ENCODE assay signal across 29 cellular contexts in genomic region chr16:84694980-84695379, GRCh38.
"Had no signal": no experiment of that assay in that cellular context is flagged by ENCODE, and none has a peak within 500 bp of the region (broad histone marks: within the 10 kb centered on the region; RNA-seq: fewer than 3 reads in every experiment).

No MANE protein-coding gene starts in this region.

- H3K27me3 ChIP-seq: stomach, suprapubic skin, testis, thyroid gland, tibial artery, tibial nerve, transverse colon, upper lobe of left lung, upper lobe of right lung, uterus, vagina had no signal

- ATAC-seq: stimulated activated effector memory CD8-positive, alpha-beta T cell treated with anti-CD3 and anti-CD28 coated beads, Interleukin-12 subunit alpha, Interleukin-12 subunit beta, amount 100 ng/mL, for 72 hours; stimulated activated memory B cell treated with anti-CD40 and anti-IgM and Interleukin-4, amounts not matched to agents 10 μg/mL and 1 μg/mL and 100 μg/mL, for 72 hours; stimulated activated naive B cell treated with anti-CD40 and anti-IgM and Interleukin-4, amounts not matched to agents 10 μg/mL and 1 μg/mL and 100 μg/mL, for 72 hours; stimulated activated naive CD8-positive, alpha-beta T cell treated with anti-CD3 and anti-CD28 coated beads, Interleukin-15, amount 100 ng/mL, for 72 hours; stimulated activated naive CD8-positive, alpha-beta T cell treated with anti-CD3 and anti-CD28 coated beads, Interleukin-15, Interleukin-2, amounts not matched to agents 100 U/mL and 50 U/mL, for 24 hours; upper lobe of right lung had no signal

- FAIRE-seq: urothelium cell line had no signal

- H3K36me3 ChIP-seq: stomach, suprapubic skin, thoracic aorta, thyroid gland, tibial nerve, transverse colon, upper lobe of left lung, upper lobe of right lung, uterus, vagina had no signal

- H3K9me3 Mint-ChIP-seq: stimulated activated effector memory CD8-positive, alpha-beta T cell treated with anti-CD3 and anti-CD28 coated beads, Interleukin-12 subunit alpha, Interleukin-12 subunit beta, amount 100 ng/mL, for 72 hours; stimulated activated naive CD8-positive, alpha-beta T cell treated with anti-CD3 and anti-CD28 coated beads, Interleukin-15, amount 100 ng/mL, for 72 hours; stimulated activated naive CD8-positive, alpha-beta T cell treated with anti-CD3 and anti-CD28 coated beads, Interleukin-15, Interleukin-2, amounts not matched to agents 100 ng/mL and 50 ng/mL, for 24 hours had no signal

- H3K4me3 ChIP-seq: stomach, suprapubic skin, testis, thoracic aorta, thyroid gland, tibial artery, tibial nerve, transverse colon, upper lobe of left lung, upper lobe of right lung, uterus, vagina had no signal

- H3K27me3 Mint-ChIP-seq: stimulated activated memory B cell treated with anti-CD40 and anti-IgM and Interleukin-4, amounts not matched to agents 10 μg/mL and 1 μg/mL and 100 μg/mL, for 72 hours; stimulated activated naive B cell treated with anti-CD40 and anti-IgM and Interleukin-4, amounts not matched to agents 10 μg/mL and 1 μg/mL and 100 μg/mL, for 72 hours; stimulated activated naive CD8-positive, alpha-beta T cell treated with anti-CD3 and anti-CD28 coated beads, Interleukin-15, Interleukin-2, amounts not matched to agents 100 ng/mL and 50 ng/mL, for 24 hours; type B pancreatic cell had no signal

- H3K9me3 ChIP-seq: stomach, suprapubic skin, testis, thoracic aorta, thyroid gland, tibial artery, tibial nerve, transverse colon, upper lobe of left lung, upper lobe of right lung, uterus, vagina had no signal

- H3K27ac Mint-ChIP-seq: stimulated activated effector memory CD8-positive, alpha-beta T cell treated with anti-CD3 and anti-CD28 coated beads, Interleukin-12 subunit alpha, Interleukin-12 subunit beta, amount 100 ng/mL, for 72 hours; stimulated activated memory B cell treated with anti-CD40 and anti-IgM and Interleukin-4, amounts not matched to agents 10 μg/mL and 1 μg/mL and 100 μg/mL, for 72 hours; stimulated activated naive B cell treated with anti-CD40 and anti-IgM and Interleukin-4, amounts not matched to agents 10 μg/mL and 1 μg/mL and 100 μg/mL, for 72 hours; stimulated activated naive CD8-positive, alpha-beta T cell treated with anti-CD3 and anti-CD28 coated beads, Interleukin-15, amount 100 ng/mL, for 72 hours; stimulated activated naive CD8-positive, alpha-beta T cell treated with anti-CD3 and anti-CD28 coated beads, Interleukin-15, Interleukin-2, amounts not matched to agents 100 ng/mL and 50 ng/mL, for 24 hours; type B pancreatic cell had no signal

- H3K27ac ChIP-seq: stomach, suprapubic skin, testis, thoracic aorta, thyroid gland, tibial artery, tibial nerve, transverse colon, upper lobe of left lung, upper lobe of right lung, uterus, vagina had no signal

- H3K36me3 Mint-ChIP-seq: stimulated activated effector memory CD8-positive, alpha-beta T cell treated with anti-CD3 and anti-CD28 coated beads, Interleukin-12 subunit alpha, Interleukin-12 subunit beta, amount 100 ng/mL, for 72 hours; stimulated activated memory B cell treated with anti-CD40 and anti-IgM and Interleukin-4, amounts not matched to agents 10 μg/mL and 1 μg/mL and 100 μg/mL, for 72 hours; type B pancreatic cell had no signal

- DNase-seq: stimulated activated CD4-positive, alpha-beta T cell treated with anti-CD3 and anti-CD28 coated beads, Interleukin-2, amount 100 ng/mL, for 48 hours; stimulated activated CD4-positive, alpha-beta T cell treated with anti-CD3 and anti-CD28 coated beads, Interleukin-4, amount 100 ng/mL, for 1 hour; stimulated activated CD4-positive, alpha-beta T cell treated with anti-CD3 and anti-CD28 coated beads, Interleukin-4, amount 100 ng/mL, for 24 hours; stimulated activated CD4-positive, alpha-beta T cell treated with anti-CD3 and anti-CD28 coated beads, Interleukin-4, amount 100 ng/mL, for 4 hours; stimulated activated CD8-positive, alpha-beta memory T cell treated with anti-CD3 and anti-CD28 coated beads, Interleukin-4, amount 100 ng/mL, for 48 hours; stimulated activated naive B cell treated with anti-CD40 and anti-IgM and Interleukin-4, amounts not matched to agents 10 μg/mL and 1 μg/mL and 100 μg/mL, for 72 hours; stimulated activated naive CD4-positive, alpha-beta T cell; stimulated activated naive CD4-positive, alpha-beta T cell treated with Interleukin-2 at 50 U/mL for 16 hours; stimulated activated naive CD8-positive, alpha-beta T cell treated with anti-CD3 and anti-CD28 coated beads, Interleukin-15, amount 100 ng/mL, for 72 hours; stimulated activated naive CD8-positive, alpha-beta T cell treated with anti-CD3 and anti-CD28 coated beads, Interleukin-15, Interleukin-2, amounts not matched to agents 100 U/mL and 50 U/mL, for 24 hours; stomach; substantia nigra; testis; thyroid gland; tibial artery; transverse colon; trophoblast cell; upper lobe of left lung; upper lobe of right lung; uterus had no signal

- H3K4me3 Mint-ChIP-seq: stimulated activated effector memory CD8-positive, alpha-beta T cell treated with anti-CD3 and anti-CD28 coated beads, Interleukin-12 subunit alpha, Interleukin-12 subunit beta, amount 100 ng/mL, for 72 hours; stimulated activated memory B cell treated with anti-CD40 and anti-IgM and Interleukin-4, amounts not matched to agents 10 μg/mL and 1 μg/mL and 100 μg/mL, for 72 hours; stimulated activated naive B cell treated with anti-CD40 and anti-IgM and Interleukin-4, amounts not matched to agents 10 μg/mL and 1 μg/mL and 100 μg/mL, for 72 hours; stimulated activated naive CD8-positive, alpha-beta T cell treated with anti-CD3 and anti-CD28 coated beads, Interleukin-15, amount 100 ng/mL, for 72 hours; stimulated activated naive CD8-positive, alpha-beta T cell treated with anti-CD3 and anti-CD28 coated beads, Interleukin-15, Interleukin-2, amounts not matched to agents 100 ng/mL and 50 ng/mL, for 24 hours; type B pancreatic cell had no signal
